ENCODE assay signal across 17 cellular contexts in genomic region chr2:195594916-195595694, GRCh38.
DNase-seq lines count a peak whose midpoint lies in the region; ATAC-seq and TF ChIP-seq lines count a peak whose summit lies in the region.
"Had no signal": no experiment of that assay in that cellular context is flagged by ENCODE, and none has a peak within 500 bp of the region (broad histone marks: within the 10 kb centered on the region; RNA-seq: fewer than 3 reads in every experiment).

No MANE protein-coding gene starts in this region.

- H3K27me3 ChIP-seq in right lobe of liver, result no peaks in the 10 kb centered on the region

- H3K27ac ChIP-seq in right lobe of liver (no peak overlapping the region), caudate nucleus (ENCODE audit: low read depth, low read length) (no peak overlapping the region)
- H3K27ac ChIP-seq: KMS-11 had no signal

- H3K4me1 Mint-ChIP-seq in activated naive CD4-positive, alpha-beta T cell treated with anti-CD3 and anti-CD28 coated beads, Interleukin-2, amount 50 U/mL, for 24 hours, result peaks cover 26% of the 10 kb centered on the region

- ATAC-seq in right lobe of liver (peak; percentile 86 to 90 (median 88)), GM18511 (IDR thresholded peaks at IDR 0.05; ENCODE audit: unreplicated experiment) (no peak)

- H3K4me3 Mint-ChIP-seq in activated naive CD4-positive, alpha-beta T cell treated with anti-CD3 and anti-CD28 coated beads, Interleukin-2, amount 50 U/mL, for 24 hours, result no peak overlapping the region

- H3K27me3 Mint-ChIP-seq in activated naive CD4-positive, alpha-beta T cell treated with anti-CD3 and anti-CD28 coated beads, Interleukin-2, amount 50 U/mL, for 24 hours, result no peaks in the 10 kb centered on the region

- TF ChIP-seq CTCF in right lobe of liver (IDR thresholded peaks at IDR 0.05), result no peak

- no peaks in the 10 kb centered on the region for H3K36me3 ChIP-seq in right lobe of liver

- no peak for TF ChIP-seq POLR2A in right lobe of liver (IDR thresholded peaks at IDR 0.05)

- H3K36me3 Mint-ChIP-seq in activated naive CD4-positive, alpha-beta T cell treated with anti-CD3 and anti-CD28 coated beads, Interleukin-2, amount 50 U/mL, for 24 hours, result peaks cover 2% of the 10 kb centered on the region
- H3K36me3 Mint-ChIP-seq: CD14-positive monocyte had no signal

- peak overlapping the region; percentile 17 for H3K27ac Mint-ChIP-seq in activated naive CD4-positive, alpha-beta T cell treated with anti-CD3 and anti-CD28 coated beads, Interleukin-2, amount 50 U/mL, for 24 hours

- peaks cover 0 to 29% (median 0%) of the 10 kb centered on the region in 4 donors for H3K4me1 ChIP-seq in right lobe of liver

- intact Hi-C loops in right lobe of liver (cut with DNase I), result no loop called here

- no peaks in the 10 kb centered on the region for H3K9me3 ChIP-seq in right lobe of liver
- H3K9me3 ChIP-seq: Caco-2 had no signal

- DNase-seq in activated naive CD4-positive, alpha-beta T cell treated with Interleukin-2 at 50 U/mL for 16 hours, result no peak
- DNase-seq in OCI-M1 (lab: John Stamatoyannopoulos, UW) (peak; percentile 76), right lobe of liver (no peak), NCI-H526 treated with DMSO at 0.1 percent for 48 hours (lab: John Stamatoyannopoulos, UW) (no peak), caudate nucleus (lab: John Stamatoyannopoulos, UW) (no peak), NCI-H748 treated with DMSO at 0.1 percent for 48 hours (lab: John Stamatoyannopoulos, UW) (no peak)
- DNase-seq: 8988T, Caco-2, DMS53, NCI-H1105, NCI-H1694 treated with DMSO at 0.1 percent for 48 hours, NCI-H2171, RPMI8226 had no signal

- H3K4me3 ChIP-seq in right lobe of liver, result no peak overlapping the region

- WGBS in right lobe of liver (ENCODE audit: insufficient coverage, low coverage, low lambda C conversion rate, missing lambda C conversion rate), result 47% methylated on average over 4 of the region's 4 CpGs

- H3K9me3 Mint-ChIP-seq in activated naive CD4-positive, alpha-beta T cell treated with anti-CD3 and anti-CD28 coated beads, Interleukin-2, amount 50 U/mL, for 24 hours, result peaks cover 7% of the 10 kb centered on the region
